8 cellular contexts compared by ENCODE assay signal in genomic region chr15:84749111-84749991, GRCh38. TPM values are rescaled to one million over a fixed set of nuclear protein-coding genes. Genes with fewer than 3 reads are reported as not detected.
A peak's percentile ranks its signal among the peaks of the same experiment; 100 is the strongest.
DNase-seq lines count a peak whose midpoint lies in the region; ATAC-seq, FAIRE-seq and TF ChIP-seq lines count a peak whose summit lies in the region.

No MANE protein-coding gene starts in this region.

- CTCF ChIA-PET in MCF 10A (lab: Yijun Ruan, JAX), result interaction anchor here (0.6 to 1.2 kb wide), 6 partner anchors 9 to 179 kb away, joined by 3 to 10 read pairs (median 5); partner anchors contain the start of gene SEC11A

- no peak for FAIRE-seq in kidney (lab: Jason Lieb, UNC)

- H3K36me3 ChIP-seq in HUES6 (ENCODE audit: control insufficient read depth, insufficient read depth, low read length) (no peaks in the 10 kb centered on the region), kidney (ENCODE audit: control insufficient read depth in 1 of 2, insufficient read depth in 2 of 2, low read length in 2 of 2) (no peaks in the 10 kb centered on the region)

- H3K4me3 Mint-ChIP-seq in T-helper 17 cell (peak overlapping the region; percentile 90), MCF 10A (ENCODE audit: unreplicated experiment) (peak overlapping the region; percentile 90)

- H3K9me3 Mint-ChIP-seq in MCF 10A (ENCODE audit: unreplicated experiment), result no peaks in the 10 kb centered on the region

- peaks cover 52% of the 10 kb centered on the region for H3K4me1 Mint-ChIP-seq in T-helper 17 cell
- peaks cover 41% of the 10 kb centered on the region for H3K4me1 Mint-ChIP-seq in MCF 10A (ENCODE audit: insufficient read depth, unreplicated experiment)

- TSS peak; percentile 35 for BruUV-seq in MCF 10A (replicated peaks; lab: Mats Ljungman, UMichigan)

- peak overlapping the region; percentile 1; the same call in 1 of the 2 replicates for H3K27ac ChIP-seq in HUES6 (ENCODE audit: low read depth, low read length)
- H3K27ac ChIP-seq in kidney (ENCODE audit: low read depth in 2 of 2, low read length in 2 of 2), result peak overlapping the region; percentile 95 to 96

- TF ChIP-seq CTCF in MCF 10A (IDR thresholded peaks at IDR 0.05; ENCODE audit: unreplicated experiment), result no peak
- no peak for TF ChIP-seq CTCF in kidney (IDR thresholded peaks at IDR 0.05; ENCODE audit: borderline replicate concordance, extremely low read depth, insufficient read depth)

- H3K27me3 Mint-ChIP-seq in T-helper 17 cell (no peaks in the 10 kb centered on the region), MCF 10A (ENCODE audit: insufficient read depth, unreplicated experiment) (no peaks in the 10 kb centered on the region)

- intact Hi-C loops in MCF 10A (cut with micrococcal nuclease) (loop anchor here (1.0 kb wide), 1 partner anchor 33 kb away; the partner anchor contains the start of gene SEC11A), kidney (cut with DNase I) (no loop called here)

- peak overlapping the region; percentile 73 for H3K9ac ChIP-seq in HUES6 (ENCODE audit: low read length)
- H3K9ac ChIP-seq in kidney (ENCODE audit: low read length in 2 of 2), result peak overlapping the region; percentile 50 to 99

- H3K9me3 ChIP-seq in HUES6 (ENCODE audit: control insufficient read depth, insufficient read depth, low read depth, low read length) (no peaks in the 10 kb centered on the region), T-helper 17 cell (ENCODE audit: control insufficient read depth, low read length, poor library complexity, severe bottlenecking) (no peaks in the 10 kb centered on the region), kidney (ENCODE audit: control insufficient read depth in 1 of 2, low read length in 2 of 2) (no peaks in the 10 kb centered on the region)

- H3K27ac Mint-ChIP-seq in T-helper 17 cell (peak overlapping the region; percentile 93), MCF 10A (ENCODE audit: low read depth, unreplicated experiment) (peak overlapping the region; percentile 41)

- POLR2A ChIA-PET in MCF 10A (lab: Yijun Ruan, JAX), result interaction anchor here (0.6 to 4.6 kb wide), 14 partner anchors 12 to 297 kb away, joined by 3 to 64 read pairs (median 4); partner anchors contain the start of genes NMB, SEC11A and WDR73

- H3K36me3 Mint-ChIP-seq in T-helper 17 cell (ENCODE audit: low read depth), result peaks cover 5% of the 10 kb centered on the region
- peaks cover 15% of the 10 kb centered on the region for H3K36me3 Mint-ChIP-seq in MCF 10A (ENCODE audit: insufficient read depth, unreplicated experiment)

- ATAC-seq in GM19043 (IDR thresholded peaks at IDR 0.05; ENCODE audit: low read depth, unreplicated experiment) (peak; percentile 0), T-helper 17 cell (peak; percentile 24), HG03565 (IDR thresholded peaks at IDR 0.05; ENCODE audit: unreplicated experiment) (no peak), GM19023 (IDR thresholded peaks at IDR 0.05; ENCODE audit: unreplicated experiment) (no peak)

- H3K27me3 ChIP-seq in HUES6 (ENCODE audit: control insufficient read depth, insufficient read depth, low read length), result no peaks in the 10 kb centered on the region

- peak in 2 of 3 donors; percentile 18 to 23 for DNase-seq in T-helper 17 cell
- peak; percentile 26 for DNase-seq in MCF 10A (ENCODE audit: unreplicated experiment)
- peak; percentile 80 for DNase-seq in kidney
- DNase-seq in stimulated activated CD4-positive, alpha-beta T cell treated with anti-CD3 and anti-CD28 coated beads, Interleukin-4, amount 100 ng/mL, for 4 hours, result peak; percentile 31 to 32

- H3K4me1 ChIP-seq in HUES6 (ENCODE audit: control insufficient read depth, insufficient read depth, low read length), result peaks cover 24% of the 10 kb centered on the region
- peaks cover 31 to 34% of the 10 kb centered on the region in 2 donors for H3K4me1 ChIP-seq in kidney (ENCODE audit: control insufficient read depth in 1 of 2, insufficient read depth in 1 of 2, low read depth in 1 of 2, low read length in 2 of 2)

- H3K4me3 ChIP-seq in HUES6 (ENCODE audit: low read depth, low read length) (peak overlapping the region; percentile 75), kidney (ENCODE audit: low read length in 2 of 2) (peak overlapping the region; percentile 70 to 94)

RNA-seq across cellular contexts. Expression of gene ZNF592, which starts 1.0 kb away (rescaled TPM):
- total RNA-seq in T-helper 17 cell (10 to 100 TPM; 33.8 to 36.5 TPM), MCF 10A (2022) (27.0 and 27.5 TPM in 2 replicates), kidney (31.6 TPM)
- 6.9 TPM for polyA plus RNA-seq in kidney (ENCODE audit: insufficient read depth, low read depth, low replicate concordance)

RNA-seq across cellular contexts. Expression of gene SEC11A, which starts 33.4 kb away (rescaled TPM):
- total RNA-seq in T-helper 17 cell (10 to 100 TPM; 53.1 to 67.7 TPM), MCF 10A (2022) (192 and 197 TPM in 2 replicates), kidney (147 TPM)
- polyA plus RNA-seq in kidney (ENCODE audit: insufficient read depth, low read depth, low replicate concordance), result 161 TPM

Comparison
In these comparisons a context has a peak if more than half of its experiments do, and no peak if none do; other contexts are left out.
1. ATAC-seq: peak in GM19043 (single experiment) and T-helper 17 cell (single experiment); none in HG03565 (single experiment) and GM19023 (single experiment).
2. DNase-seq: peak in every context shown above with its lines; median percentile 80 in kidney; 32 in stimulated activated CD4-positive, alpha-beta T cell treated with anti-CD3 and anti-CD28 coated beads, Interleukin-4, amount 100 ng/mL, for 4 hours; 26 in MCF 10A; 20 in T-helper 17 cell.